ENCODE assay signal across 8 cellular contexts in the genomic region with DNA sequence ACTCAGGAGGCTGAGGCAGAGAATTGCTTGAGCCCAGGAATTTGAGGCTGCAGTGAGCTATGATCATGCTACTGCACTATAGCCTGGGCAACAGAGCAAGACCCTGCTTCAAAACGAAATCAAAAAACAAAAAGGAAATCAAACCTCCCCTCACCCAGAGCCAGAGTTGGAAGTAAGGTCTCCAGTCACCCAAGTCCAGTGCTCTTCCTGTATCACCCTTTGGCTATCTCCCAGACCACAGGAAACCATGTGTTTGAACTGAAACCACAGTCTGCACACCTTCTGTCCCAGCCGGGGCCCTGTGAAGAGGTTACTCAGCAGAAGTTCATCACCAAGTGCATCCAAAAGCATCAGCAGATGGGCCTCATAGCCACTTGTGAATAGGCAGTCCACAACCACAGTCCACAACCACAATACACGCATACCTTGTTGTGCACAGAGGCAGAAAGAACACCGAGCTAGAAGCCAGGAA. TPM values are rescaled to one million over a fixed set of nuclear protein-coding genes. Genes with fewer than 3 reads are reported as not detected.
A peak's percentile ranks its signal among the peaks of the same experiment; 100 is the strongest.
DNase-seq lines count a peak whose midpoint lies in the region; ATAC-seq and TF ChIP-seq lines count a peak whose summit lies in the region.

No MANE protein-coding gene starts in this region.

- CTCF ChIA-PET in CD4-positive, alpha-beta memory T cell (lab: Charles Lee; ENCODE audit: partially characterized antibody): interaction anchor here (0.7 to 3.1 kb wide), 6 partner anchors 18 to 104 kb away, joined by 3 to 13 read pairs (median 4); no protein-coding TSS in a partner anchor

- H3K4me1 Mint-ChIP-seq in CD4-positive, alpha-beta memory T cell: peaks cover 32 to 84% (median 57%) of the 10 kb centered on the region in 4 donors
- H3K4me1 Mint-ChIP-seq in HFFc6 (ENCODE audit: low read depth) (peaks cover 57% of the 10 kb centered on the region), immature natural killer cell (peaks cover 75 to 78% of the 10 kb centered on the region in 2 donors)

- POLR2A ChIA-PET in CD4-positive, alpha-beta memory T cell (lab: Charles Lee; ENCODE audit: partially characterized antibody): interaction anchor here (1.3 to 36.2 kb wide), 5 partner anchors 22 to 70 kb away, joined by 3 to 2535 read pairs (median 33); no protein-coding TSS in a partner anchor

- DNase-seq in CD4-positive, alpha-beta memory T cell: peak; percentile 58 to 88 (median 63)
- peak; percentile 82 for DNase-seq in HFFc6
- peak; percentile 51 for DNase-seq in activated T-cell treated with anti-CD3 and anti-CD28 coated beads for 24 hours (ENCODE audit: low read depth)
- peak; percentile 88 to 90 (median 88) for DNase-seq in immature natural killer cell
- DNase-seq in GOT3 (lab: John Stamatoyannopoulos, UW): no peak
- DNase-seq in lower leg skin (ENCODE audit: low spot score in 2 of 2): no peak

- H3K36me3 ChIP-seq in CD4-positive, alpha-beta memory T cell (ENCODE audit: insufficient read depth, low read length): peaks cover 6% of the 10 kb centered on the region
- H3K36me3 ChIP-seq in thymus (ENCODE audit: control insufficient read depth, insufficient read depth): peaks cover 19% of the 10 kb centered on the region

- H3K4me3 ChIP-seq in CD4-positive, alpha-beta memory T cell (ENCODE audit: low read length in 2 of 2): peak overlapping the region; percentile 25 to 34
- H3K4me3 ChIP-seq in thymus (ENCODE audit: low read length) (no peak overlapping the region), lower leg skin (ENCODE audit: low read depth, poor library complexity, severe bottlenecking) (no peak overlapping the region)

- peaks cover 64% of the 10 kb centered on the region for H3K4me1 ChIP-seq in CD4-positive, alpha-beta memory T cell (ENCODE audit: insufficient read depth, low read length)
- peaks cover 38% of the 10 kb centered on the region for H3K4me1 ChIP-seq in thymus (ENCODE audit: control insufficient read depth, insufficient read depth, low read length)

- no peaks in the 10 kb centered on the region for H3K9me3 ChIP-seq in CD4-positive, alpha-beta memory T cell (ENCODE audit: control insufficient read depth in 1 of 2, low read length in 2 of 2)
- no peaks in the 10 kb centered on the region for H3K9me3 ChIP-seq in thymus (ENCODE audit: control insufficient read depth)

- no peaks in the 10 kb centered on the region for H3K27me3 Mint-ChIP-seq in CD4-positive, alpha-beta memory T cell
- H3K27me3 Mint-ChIP-seq in HFFc6 (ENCODE audit: insufficient read depth) (peaks cover 11% of the 10 kb centered on the region), immature natural killer cell (ENCODE audit: low read depth in 3 of 3) (peaks cover 9 to 24% (median 16%) of the 10 kb centered on the region in 3 donors)

- H3K27ac ChIP-seq in CD4-positive, alpha-beta memory T cell (ENCODE audit: low read depth, low read length): peak overlapping the region; percentile 55
- H3K27ac ChIP-seq in thymus (ENCODE audit: low read depth): peak overlapping the region; percentile 76

- no peak for ATAC-seq in HG02610 (IDR thresholded peaks at IDR 0.05; ENCODE audit: unreplicated experiment)

- H3K4me3 Mint-ChIP-seq in CD4-positive, alpha-beta memory T cell: peak overlapping the region; percentile 81 to 92 (median 89)
- H3K4me3 Mint-ChIP-seq in HFFc6 (peak overlapping the region; percentile 87), immature natural killer cell (peak overlapping the region; percentile 78 to 88 (median 80))

- no peaks in the 10 kb centered on the region for H3K27me3 ChIP-seq in CD4-positive, alpha-beta memory T cell (ENCODE audit: insufficient read depth, low read length)
- H3K27me3 ChIP-seq in thymus (ENCODE audit: control insufficient read depth, insufficient read depth): no peaks in the 10 kb centered on the region

- TF ChIP-seq CTCF in HFFc6 (IDR thresholded peaks at IDR 0.05) (no peak), lower leg skin (IDR thresholded peaks at IDR 0.05) (no peak)

- peak overlapping the region; percentile 92 to 99 (median 98) for H3K27ac Mint-ChIP-seq in CD4-positive, alpha-beta memory T cell
- peak overlapping the region; percentile 86 for H3K27ac Mint-ChIP-seq in HFFc6
- peak overlapping the region; percentile 91 to 98 (median 96) for H3K27ac Mint-ChIP-seq in immature natural killer cell

- intact Hi-C loops in CD4-positive, alpha-beta memory T cell (cut with micrococcal nuclease): no loop called here
- intact Hi-C loops in lower leg skin (cut with DNase I; ENCODE audit: low total_unique reads): loop anchor here (10.0 kb wide), 1 partner anchor 48 kb away; no protein-coding TSS in a partner anchor

- WGBS in thymus: 14% methylated on average over 4 of the region's 4 CpGs
- 33 to 52% methylated on average over 4 of the region's 4 CpGs for WGBS in lower leg skin, 2 donors

- H3K36me3 Mint-ChIP-seq in CD4-positive, alpha-beta memory T cell: peaks cover 40 to 65% of the 10 kb centered on the region in 2 donors
- peaks cover 47% of the 10 kb centered on the region for H3K36me3 Mint-ChIP-seq in HFFc6 (ENCODE audit: low read depth)
- H3K36me3 Mint-ChIP-seq in immature natural killer cell: peaks cover 5 to 6% (median 6%) of the 10 kb centered on the region in 3 donors

- peaks cover 0 to 1% (median 0%) of the 10 kb centered on the region in 8 donors for H3K9me3 Mint-ChIP-seq in CD4-positive, alpha-beta memory T cell
- no peaks in the 10 kb centered on the region for H3K9me3 Mint-ChIP-seq in HFFc6
- no peaks in the 10 kb centered on the region for H3K9me3 Mint-ChIP-seq in immature natural killer cell

- TF ChIP-seq POLR2A in lower leg skin (IDR thresholded peaks at IDR 0.05): no peak

RNA-seq across cellular contexts. Expression of gene MYH9, which starts 4.6 kb away (rescaled TPM):
- 100 to 1,000 TPM; 717 to 734 TPM for total RNA-seq in CD4-positive, alpha-beta memory T cell
- 100 to 1,000 TPM in 1 of 2 donors, 10 to 100 TPM in 1; 17.3 to 476 TPM for polyA plus RNA-seq in CD4-positive, alpha-beta memory T cell
- total RNA-seq in HFFc6 (2021; fragmentation: NEBNext Ultra II Directional; extraction: Animal tissue kit (Norgen Biotek cat#: 25700)): 1,000 to 10,000 TPM in 2 of 6 experiments, 100 to 1,000 TPM in 4; 881 to 1,084 (median 937) TPM
- polyA plus RNA-seq in immature natural killer cell (100 to 1,000 TPM in 1 of 3 donors, 10 to 100 TPM in 1, 1 to 10 TPM in 1; 8.7 to 355 (median 40.2) TPM), thymus (155 TPM)
- 100 to 1,000 TPM; 258 to 335 (median 307) TPM for total RNA-seq in lower leg skin

Comparison
In these comparisons a context has a peak if more than half of its experiments do, and no peak if none do; other contexts are left out.
1. DNase-seq: peak in CD4-positive, alpha-beta memory T cell (5 of 5), HFFc6 (single experiment), activated T-cell treated with anti-CD3 and anti-CD28 coated beads for 24 hours (single experiment) and immature natural killer cell (3 of 3); none in GOT3 (single experiment) and lower leg skin (0 of 2).
2. H3K4me3 ChIP-seq: peak in CD4-positive, alpha-beta memory T cell (2 of 2); none in thymus (single experiment) and lower leg skin (single experiment).
3. Peak in every context shown above with its lines, with median percentiles within 50 percentile points of each other: H3K27ac Mint-ChIP-seq and H3K4me3 Mint-ChIP-seq.